Comparison of ENCODE assay signal across 1 cellular context in the genomic region with DNA sequence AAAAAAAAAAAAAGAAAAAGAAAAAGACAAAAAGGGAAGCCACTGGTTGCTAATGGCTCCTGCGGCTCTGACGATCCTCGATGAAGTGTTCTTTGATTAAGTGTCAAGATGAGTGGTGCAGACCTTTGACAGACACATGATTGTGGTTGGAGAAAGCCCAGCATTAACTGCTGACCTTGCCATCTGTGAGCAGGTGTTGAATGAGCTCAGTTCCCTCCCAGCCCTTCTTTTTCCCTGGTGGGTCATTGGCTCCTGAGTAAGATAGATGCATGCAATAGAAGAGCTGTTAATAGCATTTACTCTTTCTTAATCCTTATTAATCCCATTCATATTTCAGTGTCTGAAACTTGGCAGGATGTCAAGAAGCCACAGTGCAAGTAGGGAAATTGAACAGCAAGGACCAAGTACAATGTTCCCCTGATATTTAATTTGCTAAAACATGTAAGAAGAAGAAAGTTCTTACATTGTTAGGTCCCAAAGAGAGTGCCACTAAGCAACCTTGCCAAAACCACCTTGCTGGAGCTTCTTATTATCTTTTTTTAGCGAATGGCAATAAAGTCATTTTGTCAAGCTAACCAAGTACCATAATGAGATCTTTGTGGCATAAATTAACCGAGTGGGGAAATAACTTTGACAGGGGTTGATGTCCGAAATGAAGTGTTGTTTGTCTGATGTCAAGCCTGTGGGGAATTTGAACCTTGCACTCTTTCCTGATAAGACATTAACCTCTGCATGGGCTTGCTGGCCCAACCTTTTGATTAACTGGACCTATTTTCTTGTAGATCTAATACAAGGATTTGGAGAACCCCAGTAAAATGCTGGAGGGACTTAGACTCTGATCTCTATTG.
TF ChIP-seq lines count a peak whose summit lies in the region.

No MANE protein-coding gene starts in this region.

TF ChIP-seq in GM12878, 131 proteins besides CTCF, POLR2A, EP300 and RAD21 (continued from another document):
- TF ChIP-seq, protein P1, sequence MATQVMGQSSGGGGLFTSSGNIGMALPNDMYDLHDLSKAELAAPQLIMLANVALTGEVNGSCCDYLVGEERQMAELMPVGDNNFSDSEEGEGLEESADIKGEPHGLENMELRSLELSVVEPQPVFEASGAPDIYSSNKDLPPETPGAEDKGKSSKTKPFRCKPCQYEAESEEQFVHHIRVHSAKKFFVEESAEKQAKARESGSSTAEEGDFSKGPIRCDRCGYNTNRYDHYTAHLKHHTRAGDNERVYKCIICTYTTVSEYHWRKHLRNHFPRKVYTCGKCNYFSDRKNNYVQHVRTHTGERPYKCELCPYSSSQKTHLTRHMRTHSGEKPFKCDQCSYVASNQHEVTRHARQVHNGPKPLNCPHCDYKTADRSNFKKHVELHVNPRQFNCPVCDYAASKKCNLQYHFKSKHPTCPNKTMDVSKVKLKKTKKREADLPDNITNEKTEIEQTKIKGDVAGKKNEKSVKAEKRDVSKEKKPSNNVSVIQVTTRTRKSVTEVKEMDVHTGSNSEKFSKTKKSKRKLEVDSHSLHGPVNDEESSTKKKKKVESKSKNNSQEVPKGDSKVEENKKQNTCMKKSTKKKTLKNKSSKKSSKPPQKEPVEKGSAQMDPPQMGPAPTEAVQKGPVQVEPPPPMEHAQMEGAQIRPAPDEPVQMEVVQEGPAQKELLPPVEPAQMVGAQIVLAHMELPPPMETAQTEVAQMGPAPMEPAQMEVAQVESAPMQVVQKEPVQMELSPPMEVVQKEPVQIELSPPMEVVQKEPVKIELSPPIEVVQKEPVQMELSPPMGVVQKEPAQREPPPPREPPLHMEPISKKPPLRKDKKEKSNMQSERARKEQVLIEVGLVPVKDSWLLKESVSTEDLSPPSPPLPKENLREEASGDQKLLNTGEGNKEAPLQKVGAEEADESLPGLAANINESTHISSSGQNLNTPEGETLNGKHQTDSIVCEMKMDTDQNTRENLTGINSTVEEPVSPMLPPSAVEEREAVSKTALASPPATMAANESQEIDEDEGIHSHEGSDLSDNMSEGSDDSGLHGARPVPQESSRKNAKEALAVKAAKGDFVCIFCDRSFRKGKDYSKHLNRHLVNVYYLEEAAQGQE (IDR thresholded peaks at IDR 0.05; ENCODE audit: low read depth, low read length), result no peak
- TF ChIP-seq BRCA1 (IDR thresholded peaks at IDR 0.05; ENCODE audit: low read depth, low read length) (no peak), CREB1 (IDR thresholded peaks at IDR 0.05; ENCODE audit: low read depth) (peak; percentile 17; the same call in 1 of the 2 replicates), CBX5 (IDR thresholded peaks at IDR 0.05; ENCODE audit: low read depth) (no peak), JUNB (IDR thresholded peaks at IDR 0.05) (peak; percentile 52), MXI1 (IDR thresholded peaks at IDR 0.05; ENCODE audit: low read depth, low read length) (no peak), RUNX3 (IDR thresholded peaks at IDR 0.05; ENCODE audit: low read length) (peak; percentile 88), EED (IDR thresholded peaks at IDR 0.05; ENCODE audit: low read depth) (0 out of 2 replicates have a peak, but pooled peaks have one; percentile 41), SRF (IDR thresholded peaks at IDR 0.05; ENCODE audit: low read depth in 2 of 2, low read length in 2 of 2) (no peak), SREBF2 (IDR thresholded peaks at IDR 0.05; ENCODE audit: low read length) (no peak), TCF7 (IDR thresholded peaks at IDR 0.05; ENCODE audit: borderline replicate concordance) (no peak), NFIC (IDR thresholded peaks at IDR 0.05; ENCODE audit: low read depth, low read length) (0 out of 2 replicates have a peak, but pooled peaks have one; percentile 22), YY1 (IDR thresholded peaks at IDR 0.05; ENCODE audit: low read depth, low read length) (no peak), TCF12 (IDR thresholded peaks at IDR 0.05; ENCODE audit: low read depth, low read length) (peak; percentile 61; the same call in 1 of the 2 replicates), CBFB (IDR thresholded peaks at IDR 0.05; ENCODE audit: low read depth) (peak; percentile 60; the same call in 1 of the 2 replicates), CHD1 (IDR thresholded peaks at IDR 0.05; ENCODE audit: low read depth, low read length) (no peak), BHLHE40 (IDR thresholded peaks at IDR 0.05; ENCODE audit: borderline replicate concordance in 1 of 2, low read depth in 2 of 2, low read length in 1 of 2) (peak in 1 of 2 experiments; percentile 29; a peak in 1 of 4 replicates), KLF5 (IDR thresholded peaks at IDR 0.05; ENCODE audit: partially characterized antibody) (no peak), BCL11A (IDR thresholded peaks at IDR 0.05; ENCODE audit: low read depth, low read length) (0 out of 2 replicates have a peak, but pooled peaks have one; percentile 23), SMARCA5 (IDR thresholded peaks at IDR 0.05) (no peak), CREM (IDR thresholded peaks at IDR 0.05; ENCODE audit: low read depth) (peak; percentile 37; the same call in 1 of the 2 replicates)
- TF ChIP-seq, protein P2, sequence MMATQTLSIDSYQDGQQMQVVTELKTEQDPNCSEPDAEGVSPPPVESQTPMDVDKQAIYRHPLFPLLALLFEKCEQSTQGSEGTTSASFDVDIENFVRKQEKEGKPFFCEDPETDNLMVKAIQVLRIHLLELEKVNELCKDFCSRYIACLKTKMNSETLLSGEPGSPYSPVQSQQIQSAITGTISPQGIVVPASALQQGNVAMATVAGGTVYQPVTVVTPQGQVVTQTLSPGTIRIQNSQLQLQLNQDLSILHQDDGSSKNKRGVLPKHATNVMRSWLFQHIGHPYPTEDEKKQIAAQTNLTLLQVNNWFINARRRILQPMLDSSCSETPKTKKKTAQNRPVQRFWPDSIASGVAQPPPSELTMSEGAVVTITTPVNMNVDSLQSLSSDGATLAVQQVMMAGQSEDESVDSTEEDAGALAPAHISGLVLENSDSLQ (IDR thresholded peaks at IDR 0.05), result peak; percentile 54; the same call in 1 of the 2 replicates
- TF ChIP-seq, protein P3, sequence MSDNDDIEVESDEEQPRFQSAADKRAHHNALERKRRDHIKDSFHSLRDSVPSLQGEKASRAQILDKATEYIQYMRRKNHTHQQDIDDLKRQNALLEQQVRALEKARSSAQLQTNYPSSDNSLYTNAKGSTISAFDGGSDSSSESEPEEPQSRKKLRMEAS (IDR thresholded peaks at IDR 0.05; ENCODE audit: low read depth, low read length), result no peak
- TF ChIP-seq, protein P4, sequence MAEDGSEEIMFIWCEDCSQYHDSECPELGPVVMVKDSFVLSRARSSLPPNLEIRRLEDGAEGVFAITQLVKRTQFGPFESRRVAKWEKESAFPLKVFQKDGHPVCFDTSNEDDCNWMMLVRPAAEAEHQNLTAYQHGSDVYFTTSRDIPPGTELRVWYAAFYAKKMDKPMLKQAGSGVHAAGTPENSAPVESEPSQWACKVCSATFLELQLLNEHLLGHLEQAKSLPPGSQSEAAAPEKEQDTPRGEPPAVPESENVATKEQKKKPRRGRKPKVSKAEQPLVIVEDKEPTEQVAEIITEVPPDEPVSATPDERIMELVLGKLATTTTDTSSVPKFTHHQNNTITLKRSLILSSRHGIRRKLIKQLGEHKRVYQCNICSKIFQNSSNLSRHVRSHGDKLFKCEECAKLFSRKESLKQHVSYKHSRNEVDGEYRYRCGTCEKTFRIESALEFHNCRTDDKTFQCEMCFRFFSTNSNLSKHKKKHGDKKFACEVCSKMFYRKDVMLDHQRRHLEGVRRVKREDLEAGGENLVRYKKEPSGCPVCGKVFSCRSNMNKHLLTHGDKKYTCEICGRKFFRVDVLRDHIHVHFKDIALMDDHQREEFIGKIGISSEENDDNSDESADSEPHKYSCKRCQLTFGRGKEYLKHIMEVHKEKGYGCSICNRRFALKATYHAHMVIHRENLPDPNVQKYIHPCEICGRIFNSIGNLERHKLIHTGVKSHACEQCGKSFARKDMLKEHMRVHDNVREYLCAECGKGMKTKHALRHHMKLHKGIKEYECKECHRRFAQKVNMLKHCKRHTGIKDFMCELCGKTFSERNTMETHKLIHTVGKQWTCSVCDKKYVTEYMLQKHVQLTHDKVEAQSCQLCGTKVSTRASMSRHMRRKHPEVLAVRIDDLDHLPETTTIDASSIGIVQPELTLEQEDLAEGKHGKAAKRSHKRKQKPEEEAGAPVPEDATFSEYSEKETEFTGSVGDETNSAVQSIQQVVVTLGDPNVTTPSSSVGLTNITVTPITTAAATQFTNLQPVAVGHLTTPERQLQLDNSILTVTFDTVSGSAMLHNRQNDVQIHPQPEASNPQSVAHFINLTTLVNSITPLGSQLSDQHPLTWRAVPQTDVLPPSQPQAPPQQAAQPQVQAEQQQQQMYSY (CRISPR knock-in tag; IDR thresholded peaks at IDR 0.05), result no peak
